In the genomic region with DNA sequence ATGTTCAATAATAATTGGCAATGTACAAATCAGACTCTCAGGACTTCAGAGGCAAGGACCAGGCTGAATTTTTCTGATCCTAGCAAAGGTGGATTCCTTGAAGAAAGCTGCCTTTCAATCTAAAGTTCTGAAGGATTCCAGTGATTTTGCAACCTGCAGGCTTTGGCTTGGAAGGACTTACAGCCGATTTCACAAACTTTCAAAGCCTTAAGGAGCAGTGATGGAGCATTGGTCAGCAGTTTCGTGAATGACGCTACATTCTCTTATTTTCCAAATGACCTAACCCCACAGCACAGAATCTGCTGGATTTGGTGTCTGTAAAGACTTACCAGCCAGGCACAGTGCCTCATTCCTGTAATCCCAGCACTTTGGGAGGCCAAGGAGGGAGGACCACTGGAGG, we compare ENCODE assay signal across 9 cellular contexts.
DNase-seq lines count a peak whose midpoint lies in the region; ATAC-seq and TF ChIP-seq lines count a peak whose summit lies in the region.
"Had no signal": no experiment of that assay in that cellular context is flagged by ENCODE, and none has a peak within 500 bp of the region (broad histone marks: within the 10 kb centered on the region; RNA-seq: fewer than 3 reads in every experiment).

No MANE protein-coding gene starts in this region.

- H3K4me1 Mint-ChIP-seq in IgD-negative memory B cell (peaks cover 4 to 12% (median 7%) of the 10 kb centered on the region in 3 donors), nephron progenitor cell (peaks cover 60% of the 10 kb centered on the region)

- H3K27me3 Mint-ChIP-seq in IgD-negative memory B cell (no peaks in the 10 kb centered on the region), nephron progenitor cell (ENCODE audit: low read depth, poor library complexity) (peaks cover 3% of the 10 kb centered on the region)

- peak overlapping the region; percentile 95 for H3K27ac ChIP-seq in cingulate gyrus (ENCODE audit: low read depth, low read length)

- peak overlapping the region in 1 of 3 donors; percentile 68 for H3K27ac Mint-ChIP-seq in IgD-negative memory B cell
- peak overlapping the region; percentile 77 for H3K27ac Mint-ChIP-seq in nephron progenitor cell

- ATAC-seq in GM18519 (IDR thresholded peaks at IDR 0.05; ENCODE audit: low FRiP score, unreplicated experiment) (no peak), GM21390 (IDR thresholded peaks at IDR 0.05; ENCODE audit: unreplicated experiment) (no peak)

- H3K4me3 Mint-ChIP-seq in IgD-negative memory B cell (peak overlapping the region; percentile 70 to 94 (median 90)), nephron progenitor cell (peak overlapping the region; percentile 89)

- H3K9me3 Mint-ChIP-seq in IgD-negative memory B cell (no peaks in the 10 kb centered on the region), nephron progenitor cell (peaks cover 9% of the 10 kb centered on the region)

- no peak for TF ChIP-seq CTCF in nephron progenitor cell (IDR thresholded peaks at IDR 0.05)

- H3K36me3 Mint-ChIP-seq in IgD-negative memory B cell: no peaks in the 10 kb centered on the region
- H3K36me3 Mint-ChIP-seq in nephron progenitor cell (ENCODE audit: low read depth): peaks cover 5% of the 10 kb centered on the region

- peak; percentile 38 for DNase-seq in AG08395 (ENCODE audit: low spot score)
- DNase-seq in nephron progenitor cell: no peak
- DNase-seq in SIG-M5 treated with dmso at 0.1 percent for 504 hours (lab: John Stamatoyannopoulos, UW; ENCODE audit: unreplicated experiment): no peak
- no peak for DNase-seq in kidney tubule cell (ENCODE audit: low spot score)
- DNase-seq: activated gamma-delta T cell had no signal
